In genomic region chr11:65420506-65421203, GRCh38 we compare ENCODE assay signal across 8 cellular contexts. TPM values are rescaled to one million over a fixed set of nuclear protein-coding genes. Genes with fewer than 3 reads are reported as not detected.
DNase-seq lines count a peak whose midpoint lies in the region; ATAC-seq and TF ChIP-seq lines count a peak whose summit lies in the region.

No MANE protein-coding gene starts in this region.

- WGBS in body of pancreas, 2 donors, result 21 to 26% methylated on average over 6 of the region's 6 CpGs

- no peak for TF ChIP-seq POLR2A in body of pancreas (IDR thresholded peaks at IDR 0.05)
- TF ChIP-seq POLR2A in vagina (IDR thresholded peaks at IDR 0.05), result no peak
- no peak for TF ChIP-seq POLR2A in GM18505 (IDR thresholded peaks at IDR 0.05; ENCODE audit: borderline replicate concordance, extremely low read depth, insufficient read depth, insufficient read length)

- H3K27ac ChIP-seq in cardiac muscle cell (peak overlapping the region; percentile 98), body of pancreas (peak overlapping the region; percentile 98 to 100 (median 100)), vagina (peak overlapping the region; percentile 99)

- H3K4me3 ChIP-seq in cardiac muscle cell, result no peak overlapping the region
- no peak overlapping the region for H3K4me3 ChIP-seq in body of pancreas
- peak overlapping the region; percentile 58 to 96 for H3K4me3 ChIP-seq in vagina

- H3K9me3 ChIP-seq in cardiac muscle cell (ENCODE audit: low read depth) (no peaks in the 10 kb centered on the region), body of pancreas (no peaks in the 10 kb centered on the region), vagina (no peaks in the 10 kb centered on the region)

- H3K4me1 Mint-ChIP-seq in mesothelial cell of epicardium, result peaks cover 85% of the 10 kb centered on the region

- H3K36me3 ChIP-seq in cardiac muscle cell, result no peaks in the 10 kb centered on the region
- no peaks in the 10 kb centered on the region for H3K36me3 ChIP-seq in body of pancreas (replicated peaks in 1 of 2; ENCODE audit: insufficient read depth in 1 of 2, low read depth in 2 of 2)
- H3K36me3 ChIP-seq in vagina, result peaks cover 0 to 22% of the 10 kb centered on the region in 2 donors

- peaks cover 79% of the 10 kb centered on the region for H3K4me1 ChIP-seq in cardiac muscle cell (ENCODE audit: low read depth)
- H3K4me1 ChIP-seq in body of pancreas, result peaks cover 56% of the 10 kb centered on the region
- peaks cover 51% of the 10 kb centered on the region for H3K4me1 ChIP-seq in vagina

- H3K36me3 Mint-ChIP-seq in mesothelial cell of epicardium, result no peaks in the 10 kb centered on the region

- peak overlapping the region; percentile 100 for H3K27ac Mint-ChIP-seq in mesothelial cell of epicardium

- no peak for ATAC-seq in Right ventricle myocardium inferior
- no peak for ATAC-seq in body of pancreas
- no peak for ATAC-seq in GM18505 (IDR thresholded peaks at IDR 0.05; ENCODE audit: unreplicated experiment)
- ATAC-seq in HG03139 (IDR thresholded peaks at IDR 0.05; ENCODE audit: unreplicated experiment), result no peak

- H3K27me3 Mint-ChIP-seq in mesothelial cell of epicardium (ENCODE audit: low read depth), result no peaks in the 10 kb centered on the region

- peak overlapping the region; percentile 88 for H3K4me3 Mint-ChIP-seq in mesothelial cell of epicardium

- H3K27me3 ChIP-seq in cardiac muscle cell (no peaks in the 10 kb centered on the region), body of pancreas (no peaks in the 10 kb centered on the region), vagina (no peaks in the 10 kb centered on the region)

- DNase-seq in cardiac muscle cell (ENCODE audit: low read depth in 1 of 2, low spot score in 1 of 2) (no peak), Right ventricle myocardium inferior (ENCODE audit: missing footprints) (no peak), body of pancreas (peak in 2 of 4 donors; percentile 11 to 13), mesothelial cell of epicardium (ENCODE audit: low spot score in 2 of 2, unreplicated experiment in 2 of 2) (no peak), vagina (ENCODE audit: extremely low spot score in 2 of 2) (no peak), kidney tubule cell (ENCODE audit: low spot score) (no peak)

- H3K9me3 Mint-ChIP-seq in mesothelial cell of epicardium, result no peaks in the 10 kb centered on the region

- intact Hi-C loops in Right ventricle myocardium inferior (cut with DNase I), result no loop called here
- intact Hi-C loops in body of pancreas (cut with DNase I), result no loop called here
- intact Hi-C loops in vagina (cut with DNase I), result loop anchor here (1.0 kb wide), 1 partner anchor 51 kb away; no protein-coding TSS in a partner anchor

- TF ChIP-seq CTCF in cardiac muscle cell (IDR thresholded peaks at IDR 0.05; ENCODE audit: low read depth, low read length) (no peak), body of pancreas (IDR thresholded peaks at IDR 0.05) (no peak), mesothelial cell of epicardium (IDR thresholded peaks at IDR 0.05; ENCODE audit: unreplicated experiment) (no peak), vagina (IDR thresholded peaks at IDR 0.05) (no peak)

RNA-seq across cellular contexts. Expression of gene NEAT1, which starts 1.9 kb away (rescaled TPM):
- total RNA-seq in cardiac muscle cell (3.4 and 11.3 TPM in 2 replicates), Right ventricle myocardium inferior (457 TPM), body of pancreas (100 to 1,000 TPM; 376 to 539 TPM), mesothelial cell of epicardium (236 to 269 TPM (median 246 TPM) in 3 replicates), vagina (857 TPM)
- 4.2 and 5.6 TPM in 2 replicates for polyA plus RNA-seq in cardiac muscle cell

RNA-seq across cellular contexts. Expression of gene FRMD8, which starts 34.2 kb away (rescaled TPM):
- 36.3 and 64.6 TPM in 2 replicates for total RNA-seq in cardiac muscle cell
- 26.8 and 32.6 TPM in 2 replicates for polyA plus RNA-seq in cardiac muscle cell
- total RNA-seq in Right ventricle myocardium inferior, result 8.2 TPM
- total RNA-seq in body of pancreas, result 10 to 100 TPM; 20.0 to 46.8 TPM
- total RNA-seq in mesothelial cell of epicardium, result 23.5 to 26.4 TPM (median 25.0 TPM) in 3 replicates
- 53.3 TPM for total RNA-seq in vagina

RNA-seq across cellular contexts. Expression of gene SLC25A45, which starts 38.2 kb away (rescaled TPM):
- total RNA-seq in cardiac muscle cell (3.0 and 4.8 TPM in 2 replicates), Right ventricle myocardium inferior (5.6 TPM), body of pancreas (10 to 100 TPM; 52.4 to 67.2 TPM), mesothelial cell of epicardium (3.9 to 4.7 TPM (median 4.7 TPM) in 3 replicates), vagina (2.2 TPM)
- 4.5 and 10.5 TPM in 2 replicates for polyA plus RNA-seq in cardiac muscle cell

Comparison
In these comparisons a context has a peak if more than half of its experiments do, and no peak if none do; other contexts are left out.
1. RNA of gene NEAT1, which starts 1.9 kb away (total RNA-seq): 857 TPM in vagina (single experiment), 376 to 539 TPM in body of pancreas, 457 TPM in Right ventricle myocardium inferior (single experiment) and 236 to 269 TPM in mesothelial cell of epicardium; 3.4 to 11.3 TPM in cardiac muscle cell; every median in the first group is over 10 times any median in the second.
2. H3K4me3 ChIP-seq: peak in vagina (2 of 2); none in cardiac muscle cell (single experiment) and body of pancreas (0 of 2).
3. Peak in every context shown above with its lines, with median percentiles within 50 percentile points of each other: H3K27ac ChIP-seq.